In the genomic region with DNA sequence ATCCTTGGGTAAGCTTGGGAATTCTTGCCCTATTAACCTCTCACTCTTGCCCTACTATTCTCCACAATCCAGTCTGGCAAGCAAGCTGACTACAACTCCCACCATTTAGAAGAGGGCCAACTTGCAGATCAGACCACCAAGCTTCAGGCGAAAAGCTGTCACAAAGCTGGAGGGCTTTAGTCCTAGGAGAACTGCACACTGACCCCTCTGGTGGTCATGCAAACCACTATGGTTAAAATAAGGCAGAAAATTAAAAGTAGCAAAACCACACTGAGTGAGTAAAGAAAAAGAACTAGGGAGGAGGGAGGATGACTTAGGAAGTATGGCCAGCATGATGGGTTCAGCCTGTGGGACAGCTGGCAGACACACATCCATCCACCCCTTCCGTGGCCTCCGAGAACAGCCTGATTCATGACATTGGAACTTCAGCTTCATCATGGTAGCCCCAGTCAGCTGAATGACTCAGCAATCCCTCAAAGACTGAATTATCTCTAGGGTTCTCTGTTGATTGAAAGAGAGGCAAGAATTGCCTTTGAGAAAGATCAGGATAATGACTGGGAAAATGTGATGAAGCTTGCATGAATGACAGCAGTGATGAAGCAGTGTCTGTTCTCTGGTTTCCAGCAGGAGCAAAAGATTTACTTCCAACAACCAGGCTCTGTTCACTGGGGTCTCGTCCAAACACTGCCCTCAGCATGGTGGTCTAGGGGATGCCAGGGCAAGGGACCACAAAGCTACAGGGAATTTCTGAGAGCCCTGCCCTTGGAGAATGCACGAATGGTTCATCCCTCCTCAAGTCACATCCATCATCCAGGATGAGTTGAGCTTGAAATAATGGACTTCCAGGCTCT, we compare ENCODE assay signal across 8 cellular contexts. TPM values are rescaled to one million over a fixed set of nuclear protein-coding genes. Genes with fewer than 3 reads are reported as not detected.
A peak's percentile ranks its signal among the peaks of the same experiment; 100 is the strongest.
DNase-seq lines count a peak whose midpoint lies in the region; ATAC-seq, FAIRE-seq and TF ChIP-seq lines count a peak whose summit lies in the region.

No MANE protein-coding gene starts in this region.

- WGBS in esophagus squamous epithelium, 2 donors, result 47 to 49% methylated on average over 5 of the region's 5 CpGs
- 77 to 84% methylated on average over 5 of the region's 5 CpGs for WGBS in pancreas, 2 donors

- peak overlapping the region in 3 of 4 donors; percentile 32 to 57 (median 47) for H3K27ac ChIP-seq in esophagus squamous epithelium
- H3K27ac ChIP-seq in pancreas, result no peak overlapping the region

- no peak for TF ChIP-seq POLR2A in esophagus squamous epithelium (IDR thresholded peaks at IDR 0.05)

- no peaks in the 10 kb centered on the region for H3K9me3 ChIP-seq in esophagus squamous epithelium
- H3K9me3 ChIP-seq in pancreas, result no peaks in the 10 kb centered on the region

- ATAC-seq in pancreas (peak in 3 of 4 donors; percentile 55 to 77 (median 73)), GM21360 (IDR thresholded peaks at IDR 0.05; ENCODE audit: unreplicated experiment) (no peak), HG02571 (IDR thresholded peaks at IDR 0.05; ENCODE audit: unreplicated experiment) (no peak)

- H3K9me3 Mint-ChIP-seq in activated T-cell treated with anti-CD3 and anti-CD28 coated beads, Interleukin-2, amount 50 U/mL, for 24 hours, result no peaks in the 10 kb centered on the region

- H3K27ac Mint-ChIP-seq in activated T-cell treated with anti-CD3 and anti-CD28 coated beads, Interleukin-2, amount 50 U/mL, for 24 hours, result no peak overlapping the region

- H3K4me1 ChIP-seq in esophagus squamous epithelium, result peaks cover 21 to 51% (median 22%) of the 10 kb centered on the region in 3 donors
- H3K4me1 ChIP-seq in pancreas, result no peaks in the 10 kb centered on the region

- H3K27me3 ChIP-seq in esophagus squamous epithelium (no peaks in the 10 kb centered on the region), pancreas (no peaks in the 10 kb centered on the region)

- intact Hi-C loops in esophagus squamous epithelium (cut with DNase I), result no loop called here
- intact Hi-C loops in pancreas (cut with DNase I), result no loop called here

- no peaks in the 10 kb centered on the region for H3K27me3 Mint-ChIP-seq in activated T-cell treated with anti-CD3 and anti-CD28 coated beads, Interleukin-2, amount 50 U/mL, for 24 hours

- no peaks in the 10 kb centered on the region for H3K36me3 ChIP-seq in esophagus squamous epithelium
- H3K36me3 ChIP-seq in pancreas, result no peaks in the 10 kb centered on the region

- peaks cover 43% of the 10 kb centered on the region for H3K4me1 Mint-ChIP-seq in activated T-cell treated with anti-CD3 and anti-CD28 coated beads, Interleukin-2, amount 50 U/mL, for 24 hours (ENCODE audit: low read depth)

- no peak overlapping the region for H3K4me3 Mint-ChIP-seq in activated T-cell treated with anti-CD3 and anti-CD28 coated beads, Interleukin-2, amount 50 U/mL, for 24 hours

- peak; percentile 97 for FAIRE-seq in RCC 7860 (lab: Jason Lieb, UNC)
- FAIRE-seq in pancreas (lab: Jason Lieb, UNC), result no peak

- H3K4me3 ChIP-seq in esophagus squamous epithelium (no peak overlapping the region), pancreas (no peak overlapping the region)

- H3K36me3 Mint-ChIP-seq in activated T-cell treated with anti-CD3 and anti-CD28 coated beads, Interleukin-2, amount 50 U/mL, for 24 hours (ENCODE audit: low read depth), result no peaks in the 10 kb centered on the region

- TF ChIP-seq CTCF in esophagus squamous epithelium (IDR thresholded peaks at IDR 0.05) (no peak), pancreas (IDR thresholded peaks at IDR 0.05) (no peak)

- peak; percentile 53 for DNase-seq in DMS53 treated with DMSO at 0.1 percent for 48 hours (lab: John Stamatoyannopoulos, UW; ENCODE audit: unreplicated experiment)
- peak; percentile 98 for DNase-seq in RCC 7860 (ENCODE audit: low spot score)
- no peak for DNase-seq in esophagus squamous epithelium (lab: John Stamatoyannopoulos, UW)
- no peak for DNase-seq in pancreas
- no peak for DNase-seq in stimulated activated CD8-positive, alpha-beta memory T cell treated with anti-CD3 and anti-CD28 coated beads, Interleukin-4, amount 100 ng/mL, for 48 hours
- no peak for DNase-seq in activated T-cell treated with anti-CD3 and anti-CD28 coated beads, Interleukin-2, amount 50 U/mL, for 24 hours

RNA-seq across cellular contexts. Expression of gene PITPNM2, which starts 24.4 kb away (rescaled TPM):
- total RNA-seq in esophagus squamous epithelium, result 1 to 10 TPM; 4.2 to 9.1 (median 8.2) TPM
- total RNA-seq in pancreas, result 1 to 10 TPM; 4.4 to 9.8 (median 5.6) TPM
- 10 to 100 TPM in 1 of 2 donors, 1 to 10 TPM in 1; 8.2 to 13.2 TPM for polyA plus RNA-seq in pancreas

Comparison
In these comparisons a context has a peak if more than half of its experiments do, and no peak if none do; other contexts are left out.
1. DNase-seq: peak in DMS53 treated with DMSO at 0.1 percent for 48 hours (single experiment) and RCC 7860 (single experiment); none in esophagus squamous epithelium (single experiment), pancreas (0 of 6), stimulated activated CD8-positive, alpha-beta memory T cell treated with anti-CD3 and anti-CD28 coated beads, Interleukin-4, amount 100 ng/mL, for 48 hours (single experiment) and activated T-cell treated with anti-CD3 and anti-CD28 coated beads, Interleukin-2, amount 50 U/mL, for 24 hours (single experiment).
2. H3K27ac ChIP-seq: peak in esophagus squamous epithelium (3 of 4); none in pancreas (0 of 4).
3. ATAC-seq: peak in pancreas (3 of 4); none in GM21360 (single experiment) and HG02571 (single experiment).